10 cellular contexts compared by ENCODE assay signal in genomic region chr21:41171210-41171609, GRCh38. TPM values are rescaled to one million over a fixed set of nuclear protein-coding genes. Genes with fewer than 3 reads are reported as not detected.
DNase-seq lines count a peak whose midpoint lies in the region; ATAC-seq, FAIRE-seq and TF ChIP-seq lines count a peak whose summit lies in the region.
"Had no signal": no experiment of that assay in that cellular context is flagged by ENCODE, and none has a peak within 500 bp of the region (broad histone marks: within the 10 kb centered on the region; RNA-seq: fewer than 3 reads in every experiment).

No MANE protein-coding gene starts in this region.

- H3K4me2 ChIP-seq in H1 (ENCODE audit: insufficient read depth in 1 of 2, low read depth in 2 of 2, low read length in 2 of 2): no peak overlapping the region

- no peak overlapping the region for H3K18ac ChIP-seq in H1 (ENCODE audit: extremely low read depth, low read length)

- no peaks in the 10 kb centered on the region for H3K79me1 ChIP-seq in H1 (ENCODE audit: low read depth, low read length)

- no peak overlapping the region for H3K9ac ChIP-seq in H1 (replicated peaks in 1 of 4; ENCODE audit: extremely low read depth in 1 of 4, low read depth in 3 of 4, low read length in 3 of 4)

- peak overlapping the region; percentile 14 for H3K4ac ChIP-seq in H1 (replicated peaks; ENCODE audit: insufficient read length, low read depth, low read length)

- no peak overlapping the region for H4K91ac ChIP-seq in H1 (replicated peaks; ENCODE audit: insufficient read length, low read length)

- H2AFZ ChIP-seq in H1 (ENCODE audit: low read length): no peak overlapping the region

- H3K56ac ChIP-seq in H1 (replicated peaks; ENCODE audit: insufficient read length, low read depth, low read length): no peak overlapping the region

- H2BK20ac ChIP-seq in H1 (ENCODE audit: low read length): no peak overlapping the region

- no peak for FAIRE-seq in H1 (lab: Jason Lieb, UNC)

- H3K27ac ChIP-seq in H1 (ENCODE audit: low read depth, low read length): no peak overlapping the region
- H3K27ac ChIP-seq in upper lobe of left lung: peak overlapping the region in 2 of 4 donors; percentile 13 to 46
- H3K27ac ChIP-seq: colonic mucosa had no signal

- 92% methylated on average over 8 of the region's 8 CpGs; no CpG with 5 or more reads in 1 of the 2 experiments for WGBS in H1 (ENCODE audit: extremely low coverage in 1 of 2, insufficient coverage in 1 of 2, insufficient read length in 1 of 2, insufficient replicate concordance in 2 of 2, low coverage in 1 of 2, low lambda C conversion rate in 2 of 2, missing lambda C conversion rate in 1 of 2), 2 experiments
- WGBS in upper lobe of left lung, 2 donors: 70 to 88% methylated on average over 8 of the region's 8 CpGs

- no peak for TF ChIP-seq POLR2A in H1 (IDR thresholded peaks at IDR 0.05; ENCODE audit: control extremely low read depth in 1 of 2, low read depth in 2 of 2, low read length in 2 of 2)
- no peak for TF ChIP-seq POLR2A in upper lobe of left lung (IDR thresholded peaks at IDR 0.05)

- TF ChIP-seq RAD21 in H1 (IDR thresholded peaks at IDR 0.05 in 1 of 2, conservative IDR thresholded peaks at IDR 0.05 in 1 of 2; ENCODE audit: low read depth in 2 of 2, low read length in 2 of 2): no peak

- peaks cover 4 to 13% (median 6%) of the 10 kb centered on the region in 3 donors for H3K27me3 Mint-ChIP-seq in immature natural killer cell (ENCODE audit: low read depth in 3 of 3)

- no peak for TF ChIP-seq EP300 in H1 (IDR thresholded peaks at IDR 0.05; ENCODE audit: borderline replicate concordance in 1 of 2, low read depth in 2 of 2, low read length in 2 of 2)
- peak in 1 of 4 donors; percentile 68 for TF ChIP-seq EP300 in upper lobe of left lung (IDR thresholded peaks at IDR 0.05)

- H3K79me2 ChIP-seq in H1 (ENCODE audit: control insufficient read depth in 1 of 2, insufficient read depth in 2 of 2, low read length in 2 of 2): no peaks in the 10 kb centered on the region

- H2BK5ac ChIP-seq in H1 (ENCODE audit: low read depth, low read length): no peak overlapping the region

- H2BK15ac ChIP-seq in H1 (ENCODE audit: low read length): no peak overlapping the region

- no peak overlapping the region for H3K4me3 Mint-ChIP-seq in immature natural killer cell

- H3K23me2 ChIP-seq in H1 (ENCODE audit: low read depth, low read length): peaks cover 12% of the 10 kb centered on the region; the same call in 1 of the 2 replicates

- H3K36me3 ChIP-seq in H1 (ENCODE audit: control insufficient read depth in 2 of 4, insufficient read depth in 4 of 4, low read length in 3 of 4) (no peaks in the 10 kb centered on the region), upper lobe of left lung (no peaks in the 10 kb centered on the region)
- H3K36me3 ChIP-seq: colonic mucosa had no signal

- DNase-seq in NCI-H748 (lab: John Stamatoyannopoulos, UW; ENCODE audit: unreplicated experiment) (peak; percentile 12), NCI-H748 treated with DMSO at 0.1 percent for 48 hours (lab: John Stamatoyannopoulos, UW) (no peak), H1 (ENCODE audit: low read depth in 1 of 2, low spot score in 2 of 2) (no peak), mucosa of gallbladder (ENCODE audit: low spot score) (peak; percentile 82), upper lobe of left lung (peak; percentile 54 to 82), immature natural killer cell (no peak), NCI-H2171 (lab: John Stamatoyannopoulos, UW) (no peak)
- DNase-seq: colonic mucosa, GF-D8 had no signal

- H4K5ac ChIP-seq in H1 (ENCODE audit: insufficient read length, low read depth, low read length): no peak overlapping the region

- CTCF ChIA-PET in H1 (lab: Charles Lee; ENCODE audit: partially characterized antibody): interaction anchor here (0.7 to 7.0 kb wide), 16 partner anchors 12 to 357 kb away, joined by 3 to 81 read pairs (median 4); no protein-coding TSS in a partner anchor

- peaks cover 0 to 4% of the 10 kb centered on the region in 2 experiments for H4K20me1 ChIP-seq in H1 (replicated peaks in 1 of 2; ENCODE audit: control insufficient read depth in 1 of 2, insufficient read depth in 2 of 2, low read length in 2 of 2)

- H3K27me3 ChIP-seq in H1 (replicated peaks in 1 of 4; ENCODE audit: control insufficient read depth in 3 of 4, extremely low read depth in 1 of 4, insufficient read depth in 3 of 4, low read length in 3 of 4) (peaks cover 0 to 31% (median 21%) of the 10 kb centered on the region in 4 experiments; a peak in 6 of 7 replicates), upper lobe of left lung (no peaks in the 10 kb centered on the region)
- H3K27me3 ChIP-seq: colonic mucosa had no signal

- no peak overlapping the region for H3K23ac ChIP-seq in H1 (ENCODE audit: insufficient read length)

- H2BK12ac ChIP-seq in H1 (ENCODE audit: low read depth, low read length): 0 out of 2 replicates have a peak overlapping the region, but pooled peaks have one; percentile 17

- no peak overlapping the region for H3K14ac ChIP-seq in H1 (ENCODE audit: insufficient read length)

- no peak overlapping the region for H3K4me3 ChIP-seq in H1 (ENCODE audit: extremely low read depth in 1 of 4, insufficient read depth in 2 of 4, low read depth in 3 of 4, low read length in 4 of 4)
- H3K4me3 ChIP-seq in upper lobe of left lung: no peak overlapping the region
- H3K4me3 ChIP-seq: colonic mucosa had no signal

- H3K27ac Mint-ChIP-seq in immature natural killer cell: no peak overlapping the region

- peaks cover 7 to 16% of the 10 kb centered on the region in 2 donors for H3K4me1 Mint-ChIP-seq in immature natural killer cell

- H3K9me3 Mint-ChIP-seq in immature natural killer cell: no peaks in the 10 kb centered on the region

- no peak overlapping the region for H4K8ac ChIP-seq in H1 (ENCODE audit: extremely low read depth, insufficient read depth, low read length)

- H3K9me3 ChIP-seq in H1 (ENCODE audit: insufficient read depth in 2 of 2, low read depth in 1 of 2, low read length in 1 of 2) (no peaks in the 10 kb centered on the region), upper lobe of left lung (no peaks in the 10 kb centered on the region)
- H3K9me3 ChIP-seq: colonic mucosa had no signal

- TF ChIP-seq CTCF in H1 (IDR thresholded peaks at IDR 0.05; ENCODE audit: control extremely low read depth in 1 of 3, insufficient read depth in 1 of 3, low read depth in 1 of 3, low read length in 3 of 3) (no peak), upper lobe of left lung (IDR thresholded peaks at IDR 0.05) (no peak)

- H2AK5ac ChIP-seq in H1 (ENCODE audit: low read depth, low read length): no peak overlapping the region

- no peak overlapping the region for H2BK120ac ChIP-seq in H1 (replicated peaks; ENCODE audit: low read depth, low read length)

- no peak for ATAC-seq in upper lobe of left lung (ENCODE audit: low FRiP score in 2 of 2)
- no peak for ATAC-seq in GM19395 (IDR thresholded peaks at IDR 0.05; ENCODE audit: unreplicated experiment)

- POLR2A ChIA-PET in H1 (lab: Charles Lee; ENCODE audit: partially characterized antibody): no interaction called here

- peaks cover 0 to 7% (median 4%) of the 10 kb centered on the region in 4 experiments; a peak in 4 of 7 replicates for H3K4me1 ChIP-seq in H1 (replicated peaks in 1 of 4; ENCODE audit: control insufficient read depth in 3 of 4, insufficient read depth in 4 of 4, low read length in 3 of 4)
- peaks cover 0 to 28% (median 14%) of the 10 kb centered on the region in 4 donors for H3K4me1 ChIP-seq in upper lobe of left lung
- H3K4me1 ChIP-seq: colonic mucosa had no signal

- H3K36me3 Mint-ChIP-seq in immature natural killer cell: peaks cover 0 to 4% (median 0%) of the 10 kb centered on the region in 3 donors

TF ChIP-seq in H1, 55 proteins besides CTCF, POLR2A, EP300 and RAD21 (continues in another document):
- no peak for TF ChIP-seq BCL11A (IDR thresholded peaks at IDR 0.05; ENCODE audit: low read depth in 2 of 2, low read length in 2 of 2)
- TF ChIP-seq JUND (IDR thresholded peaks at IDR 0.05; ENCODE audit: low read length): no peak
- no peak for TF ChIP-seq CREB1 (IDR thresholded peaks at IDR 0.05)
- no peak for TF ChIP-seq ZNF274 (IDR thresholded peaks at IDR 0.05; ENCODE audit: borderline replicate concordance, extremely low read depth, low read length)
- TF ChIP-seq RBBP5 (IDR thresholded peaks at IDR 0.05; ENCODE audit: borderline replicate concordance, low read depth, low read length): no peak
- TF ChIP-seq NANOG (IDR thresholded peaks at IDR 0.05; ENCODE audit: insufficient read depth, low read depth, low read length, poor library complexity, severe bottlenecking): no peak
- TF ChIP-seq RFX5 (IDR thresholded peaks at IDR 0.05; ENCODE audit: borderline replicate concordance, low read depth, low read length): no peak
- TF ChIP-seq ATF3 (IDR thresholded peaks at IDR 0.05; ENCODE audit: insufficient read depth, low read depth, low read length): no peak
- no peak for TF ChIP-seq SRF (IDR thresholded peaks at IDR 0.05; ENCODE audit: low read depth, low read length)

RNA-seq across cellular contexts. Expression of gene BACE2, which starts 3.2 kb away (rescaled TPM):
- 8.1 and 9.9 TPM in 2 replicates for total RNA-seq in H1 (2021; fragmentation: NEBNext Ultra II Directional; extraction: Animal tissue kit (Norgen Biotek cat#: 25700))
- polyA plus RNA-seq in H1 (2011; rRNA removed): 10.9 and 12.2 TPM in 2 replicates
- 8.9 TPM for polyA plus RNA-seq in H1 (2011; cell fraction: cytosol; rRNA removed)
- polyA plus RNA-seq in H1 (2011; cell fraction: nucleus; rRNA removed): 10.9 TPM
- polyA plus RNA-seq in H1 (2012, experiment 1 of 2): 8.6 to 10.5 TPM (median 9.6 TPM) in 4 replicates
- polyA plus RNA-seq in H1 (2012, experiment 2 of 2): 8.1 TPM
- polyA plus RNA-seq in H1 (2013, experiment 1 of 2): 12.5 TPM
- polyA plus RNA-seq in H1 (2013, experiment 2 of 2): 13.6 TPM
- 11.9 and 13.3 TPM in 2 replicates for polyA minus RNA-seq in H1 (2011; rRNA and poly(A)+ RNA removed)
- 7.4 TPM for polyA minus RNA-seq in H1 (2011; cell fraction: cytosol; rRNA and poly(A)+ RNA removed)
- 6.3 TPM for polyA minus RNA-seq in H1 (2011; cell fraction: nucleus; rRNA and poly(A)+ RNA removed)
- 174 TPM for total RNA-seq in mucosa of gallbladder
- 10 to 100 TPM; 15.1 to 43.0 (median 26.3) TPM for total RNA-seq in upper lobe of left lung
- polyA plus RNA-seq in immature natural killer cell: 1 to 10 TPM in 1 of 3 donors, under 1 TPM in 1, not detected in 1; 0.82 to 2.1 TPM

Comparison
In these comparisons a context has a peak if more than half of its experiments do, and no peak if none do; other contexts are left out.
1. DNase-seq: peak in NCI-H748 (single experiment), mucosa of gallbladder (single experiment) and upper lobe of left lung (2 of 2); none in NCI-H748 treated with DMSO at 0.1 percent for 48 hours (single experiment), H1 (0 of 2), immature natural killer cell (0 of 3) and NCI-H2171 (single experiment).